34 cellular contexts compared by ENCODE assay signal in genomic region chr3:24133441-24133840, GRCh38.
"Had no signal": no experiment of that assay in that cellular context is flagged by ENCODE, and none has a peak within 500 bp of the region (broad histone marks: within the 10 kb centered on the region; RNA-seq: fewer than 3 reads in every experiment).

No MANE protein-coding gene starts in this region.

- H3K27ac ChIP-seq: brain microvascular endothelial cell, dorsolateral prefrontal cortex, foreskin keratinocyte, heart right ventricle had no signal

- H3K36me3 ChIP-seq: brain microvascular endothelial cell had no signal

- H3K4me3 ChIP-seq: coronary artery, dorsolateral prefrontal cortex, gastrocnemius medialis, heart right ventricle had no signal

- H3K4me3 Mint-ChIP-seq: activated CD4-positive, alpha-beta memory T cell treated with anti-CD3 and anti-CD28 coated beads for 36 hours; activated CD4-positive, alpha-beta T cell treated with anti-CD3 and anti-CD28 coated beads for 36 hours; activated CD4-positive, alpha-beta T cell treated with anti-CD3 and anti-CD28 coated beads, Interleukin-2, amount 10 ng/mL, durations not matched to agents 24 days and 14 days; activated CD8-positive, alpha-beta memory T cell treated with anti-CD3 and anti-CD28 coated beads, Interleukin-2, amount 10 ng/mL, durations not matched to agents 7 days and 5 days; activated CD8-positive, alpha-beta T cell treated with anti-CD3 and anti-CD28 coated beads, Interleukin-2, amount 10 ng/mL, durations not matched to agents 7 days and 5 days; activated naive CD4-positive, alpha-beta T cell treated with anti-CD3 and anti-CD28 coated beads, Interleukin-2, amount 10 ng/mL, durations not matched to agents 7 days and 5 days; activated naive CD8-positive, alpha-beta T cell treated with anti-CD3 and anti-CD28 coated beads, Interleukin-2, amount 10 ng/mL, durations not matched to agents 7 days and 5 days; activated T-helper 1 cell treated with anti-CD3 and anti-CD28 coated beads, Interleukin-12 subunit alpha, Interleukin-12 subunit beta, Interleukin-2, Interleukin-4 antibody, amounts not matched to agents 30 ng/mL and 10 ng/mL and 1 ng/mL, durations not matched to agents 14 hours and 24 hours and 36 hours; central memory CD8-positive, alpha-beta T cell; dendritic cell treated with granulocyte-macrophage colony-stimulating factor and Interleukin-4, amounts not matched to agents 40 ng/mL and 50 ng/mL, for 4 days; endodermal cell; T-helper 17 cell; T-helper 2 cell treated with Interferon-gamma antibody and Interleukin-4, amounts not matched to agents 5 μg/mL and 100 μg/mL, for 36 hours had no signal

- H3K36me3 Mint-ChIP-seq: activated CD4-positive, alpha-beta memory T cell treated with anti-CD3 and anti-CD28 coated beads for 36 hours; activated CD8-positive, alpha-beta memory T cell treated with anti-CD3 and anti-CD28 coated beads, Interleukin-2, amount 10 ng/mL, durations not matched to agents 7 days and 5 days; activated naive CD4-positive, alpha-beta T cell treated with anti-CD3 and anti-CD28 coated beads, Interleukin-2, amount 10 ng/mL, durations not matched to agents 7 days and 5 days; activated naive CD4-positive, alpha-beta T cell treated with anti-CD3 and anti-CD28 coated beads, Interleukin-2, amount 50 U/mL, for 72 hours; activated naive CD8-positive, alpha-beta T cell treated with anti-CD3 and anti-CD28 coated beads, Interleukin-2, amount 10 ng/mL, durations not matched to agents 7 days and 5 days had no signal

- H3K4me1 Mint-ChIP-seq: activated CD4-positive, alpha-beta T cell treated with anti-CD3 and anti-CD28 coated beads for 36 hours; activated CD4-positive, alpha-beta T cell treated with anti-CD3 and anti-CD28 coated beads, Interleukin-2, amount 10 ng/mL, durations not matched to agents 24 days and 14 days; activated CD8-positive, alpha-beta memory T cell treated with anti-CD3 and anti-CD28 coated beads, Interleukin-2, amount 10 ng/mL, durations not matched to agents 7 days and 5 days; activated naive CD4-positive, alpha-beta T cell treated with anti-CD3 and anti-CD28 coated beads, Interleukin-2, amount 10 ng/mL, durations not matched to agents 7 days and 5 days; central memory CD8-positive, alpha-beta T cell; endodermal cell had no signal

- H3K9me3 Mint-ChIP-seq: activated CD4-positive, alpha-beta T cell treated with anti-CD3 and anti-CD28 coated beads, Interleukin-2, amount 10 ng/mL, durations not matched to agents 24 days and 14 days; activated naive CD4-positive, alpha-beta T cell treated with anti-CD3 and anti-CD28 coated beads, Interleukin-2, amount 10 ng/mL, durations not matched to agents 7 days and 5 days; activated T-helper 1 cell treated with anti-CD3 and anti-CD28 coated beads, Interleukin-12 subunit alpha, Interleukin-12 subunit beta, Interleukin-2, Interleukin-4 antibody, amounts not matched to agents 30 ng/mL and 10 ng/mL and 1 ng/mL, durations not matched to agents 14 hours and 24 hours and 36 hours; activated T-helper 2 cell treated with anti-CD3 and anti-CD28 coated beads, Interferon-gamma antibody, Interleukin-2, Interleukin-4, amounts not matched to agents 10 μg/mL and 5 μg/mL and 100 μg/mL, durations not matched to agents 14 hours and 24 hours and 36 hours; dendritic cell treated with granulocyte-macrophage colony-stimulating factor and Interleukin-4, amounts not matched to agents 40 ng/mL and 50 ng/mL, for 4 days; endodermal cell; T-helper 2 cell treated with Interferon-gamma antibody and Interleukin-4, amounts not matched to agents 5 μg/mL and 100 μg/mL, for 36 hours had no signal

- H3K27ac Mint-ChIP-seq: activated CD4-positive, alpha-beta memory T cell treated with anti-CD3 and anti-CD28 coated beads for 36 hours; activated CD4-positive, alpha-beta T cell treated with anti-CD3 and anti-CD28 coated beads for 36 hours; activated CD4-positive, alpha-beta T cell treated with anti-CD3 and anti-CD28 coated beads, Interleukin-2, amount 10 ng/mL, durations not matched to agents 24 days and 14 days; activated CD8-positive, alpha-beta memory T cell treated with anti-CD3 and anti-CD28 coated beads, Interleukin-2, amount 10 ng/mL, durations not matched to agents 7 days and 5 days; activated CD8-positive, alpha-beta T cell treated with anti-CD3 and anti-CD28 coated beads, Interleukin-2, amount 10 ng/mL, durations not matched to agents 7 days and 5 days; activated naive CD4-positive, alpha-beta T cell treated with anti-CD3 and anti-CD28 coated beads, Interleukin-2, amount 10 ng/mL, durations not matched to agents 7 days and 5 days; activated naive CD4-positive, alpha-beta T cell treated with anti-CD3 and anti-CD28 coated beads, Interleukin-2, amount 50 U/mL, for 72 hours; activated naive CD8-positive, alpha-beta T cell treated with anti-CD3 and anti-CD28 coated beads, Interleukin-2, amount 10 ng/mL, durations not matched to agents 7 days and 5 days; activated T-helper 1 cell treated with anti-CD3 and anti-CD28 coated beads, Interleukin-12 subunit alpha, Interleukin-12 subunit beta, Interleukin-2, Interleukin-4 antibody, amounts not matched to agents 30 ng/mL and 10 ng/mL and 1 ng/mL, durations not matched to agents 14 hours and 24 hours and 36 hours; activated T-helper 2 cell treated with anti-CD3 and anti-CD28 coated beads, Interferon-gamma antibody, Interleukin-2, Interleukin-4, amounts not matched to agents 10 μg/mL and 5 μg/mL and 100 μg/mL, durations not matched to agents 14 hours and 24 hours and 36 hours; dendritic cell treated with granulocyte-macrophage colony-stimulating factor and Interleukin-4, amounts not matched to agents 40 ng/mL and 50 ng/mL, for 4 days; endodermal cell; T-helper 17 cell; T-helper 2 cell treated with Interferon-gamma antibody and Interleukin-4, amounts not matched to agents 5 μg/mL and 100 μg/mL, for 36 hours had no signal

- ATAC-seq: activated CD4-positive, alpha-beta T cell treated with anti-CD3 and anti-CD28 coated beads for 36 hours; activated CD8-positive, alpha-beta memory T cell treated with anti-CD3 and anti-CD28 coated beads, Interleukin-2, amount 10 ng/mL, durations not matched to agents 7 days and 5 days; activated CD8-positive, alpha-beta T cell treated with anti-CD3 and anti-CD28 coated beads, Interleukin-2, amount 10 ng/mL, durations not matched to agents 7 days and 5 days; activated naive CD4-positive, alpha-beta T cell treated with anti-CD3 and anti-CD28 coated beads, Interleukin-2, amount 50 U/mL, for 72 hours; esophagus mucosa; foreskin keratinocyte; gastrocnemius medialis; heart right ventricle; T-helper 17 cell had no signal

- DNase-seq: activated CD4-positive, alpha-beta memory T cell treated with anti-CD3 and anti-CD28 coated beads for 36 hours; activated CD4-positive, alpha-beta T cell treated with anti-CD3 and anti-CD28 coated beads for 36 hours; activated CD4-positive, alpha-beta T cell treated with anti-CD3 and anti-CD28 coated beads, Interleukin-2, amount 10 ng/mL, durations not matched to agents 24 days and 14 days; activated CD4-positive, CD25-positive, alpha-beta regulatory T cell; activated CD4-positive, CD25-positive, alpha-beta regulatory T cell treated with anti-CD3 and anti-CD28 coated beads, Interleukin-2, amount 50 U/mL, for 72 hours; activated CD8-positive, alpha-beta memory T cell treated with anti-CD3 and anti-CD28 coated beads, Interleukin-2, amount 10 ng/mL, durations not matched to agents 7 days and 5 days; activated CD8-positive, alpha-beta memory T cell treated with anti-CD3 and anti-CD28 coated beads, Interleukin-2, amount 50 U/mL, for 4 hours; activated CD8-positive, alpha-beta T cell treated with anti-CD3 and anti-CD28 coated beads, Interleukin-2, amount 10 ng/mL, durations not matched to agents 7 days and 5 days; activated effector memory CD4-positive, alpha-beta T cell treated with anti-CD3 and anti-CD28 coated beads, Interleukin-2, amount 50 U/mL, for 16 hours; activated naive CD4-positive, alpha-beta T cell; activated naive CD4-positive, alpha-beta T cell treated with anti-CD3 and anti-CD28 coated beads, Interleukin-2, amount 10 ng/mL, durations not matched to agents 7 days and 5 days; activated naive CD8-positive, alpha-beta T cell treated with anti-CD3 and anti-CD28 coated beads, Interleukin-2, amount 10 ng/mL, durations not matched to agents 7 days and 5 days; activated T-cell treated with anti-CD3 and anti-CD28 coated beads, Interleukin-2, amount 50 U/mL, for 1 hour; activated T-cell treated with anti-CD3 and anti-CD28 coated beads, Interleukin-2, amount 50 U/mL, for 48 hours; amniotic stem cell; anterior cingulate cortex; brain microvascular endothelial cell; dorsolateral prefrontal cortex; effector memory CD4-positive, alpha-beta T cell; endodermal cell; foreskin keratinocyte; gastrocnemius medialis; heart right ventricle; T-helper 1 cell; T-helper 17 cell; T1000 had no signal

- H3K27me3 ChIP-seq: brain microvascular endothelial cell, dorsolateral prefrontal cortex, foreskin keratinocyte, gastrocnemius medialis, heart right ventricle had no signal

- H3K27me3 Mint-ChIP-seq: activated CD4-positive, alpha-beta memory T cell treated with anti-CD3 and anti-CD28 coated beads for 36 hours; activated CD4-positive, alpha-beta T cell treated with anti-CD3 and anti-CD28 coated beads for 36 hours; activated CD4-positive, alpha-beta T cell treated with anti-CD3 and anti-CD28 coated beads, Interleukin-2, amount 10 ng/mL, durations not matched to agents 24 days and 14 days; activated CD8-positive, alpha-beta memory T cell treated with anti-CD3 and anti-CD28 coated beads, Interleukin-2, amount 10 ng/mL, durations not matched to agents 7 days and 5 days; activated naive CD8-positive, alpha-beta T cell treated with anti-CD3 and anti-CD28 coated beads, Interleukin-2, amount 10 ng/mL, durations not matched to agents 7 days and 5 days; central memory CD8-positive, alpha-beta T cell; dendritic cell treated with granulocyte-macrophage colony-stimulating factor and Interleukin-4, amounts not matched to agents 40 ng/mL and 50 ng/mL, for 4 days; T-helper 17 cell had no signal

- H3K9me3 ChIP-seq: gastrocnemius medialis, heart right ventricle had no signal
